ENCODE assay signal across 18 cellular contexts in the genomic region with DNA sequence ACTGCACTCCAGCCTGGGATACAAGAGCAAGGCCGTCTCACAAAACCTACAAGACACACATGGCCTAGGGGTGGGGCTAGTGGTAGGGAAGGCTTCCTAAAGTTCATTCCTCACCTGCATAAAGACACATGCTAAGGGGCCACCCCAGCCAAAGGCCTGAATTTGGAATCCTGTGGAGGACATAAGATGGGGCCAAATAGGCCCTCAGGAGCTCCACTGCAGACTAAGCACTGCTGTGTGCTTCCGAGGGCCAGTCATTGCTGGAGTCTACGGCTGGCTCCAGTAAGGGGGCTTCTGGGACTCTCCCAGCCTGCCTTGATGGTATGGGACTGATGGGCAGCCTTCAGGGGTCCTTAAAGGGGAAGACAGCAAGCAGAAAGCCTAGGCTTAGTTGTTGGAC.
"Had no signal": no experiment of that assay in that cellular context is flagged by ENCODE, and none has a peak within 500 bp of the region (broad histone marks: within the 10 kb centered on the region; RNA-seq: fewer than 3 reads in every experiment).

No MANE protein-coding gene starts in this region.

- ATAC-seq: activated CD4-positive, alpha-beta T cell treated with anti-CD3 and anti-CD28 coated beads for 36 hours; activated CD8-positive, alpha-beta memory T cell treated with anti-CD3 and anti-CD28 coated beads, Interleukin-2, amount 10 ng/mL, durations not matched to agents 7 days and 5 days; stimulated activated memory B cell treated with anti-CD40 and anti-IgM and Interleukin-4, amounts not matched to agents 10 μg/mL and 1 μg/mL and 100 μg/mL, for 72 hours; T-cell; WTC11 had no signal

- H3K4me2 ChIP-seq: smooth muscle cell had no signal

- DNase-seq: activated CD4-positive, alpha-beta memory T cell treated with anti-CD3 and anti-CD28 coated beads, Interleukin-2, amount 10 ng/mL, durations not matched to agents 7 days and 5 days; activated CD4-positive, alpha-beta T cell treated with anti-CD3 and anti-CD28 coated beads for 36 hours; activated CD8-positive, alpha-beta memory T cell treated with anti-CD3 and anti-CD28 coated beads, Interleukin-2, amount 10 ng/mL, durations not matched to agents 7 days and 5 days; activated naive CD4-positive, alpha-beta T cell treated with Interleukin-2 at 50 U/mL for 16 hours; activated naive CD8-positive, alpha-beta T cell treated with anti-CD3 and anti-CD28 coated beads, Interleukin-2, amount 10 ng/mL, durations not matched to agents 7 days and 5 days; amygdala; hypothalamus; islet precursor cell; mammary epithelial cell; nephron progenitor cell; nucleus accumbens; stimulated activated CD4-positive, alpha-beta T cell treated with anti-CD3 and anti-CD28 coated beads, Interleukin-4, amount 100 ng/mL, for 24 hours; T-cell; trophoblast cell had no signal

- H3K4me3 ChIP-seq: cardiac muscle cell, smooth muscle cell had no signal

- H3K27ac ChIP-seq: cardiac muscle cell had no signal

- H3K27me3 ChIP-seq: cardiac muscle cell had no signal
